ENCODE assay signal across 8 cellular contexts in the genomic region with DNA sequence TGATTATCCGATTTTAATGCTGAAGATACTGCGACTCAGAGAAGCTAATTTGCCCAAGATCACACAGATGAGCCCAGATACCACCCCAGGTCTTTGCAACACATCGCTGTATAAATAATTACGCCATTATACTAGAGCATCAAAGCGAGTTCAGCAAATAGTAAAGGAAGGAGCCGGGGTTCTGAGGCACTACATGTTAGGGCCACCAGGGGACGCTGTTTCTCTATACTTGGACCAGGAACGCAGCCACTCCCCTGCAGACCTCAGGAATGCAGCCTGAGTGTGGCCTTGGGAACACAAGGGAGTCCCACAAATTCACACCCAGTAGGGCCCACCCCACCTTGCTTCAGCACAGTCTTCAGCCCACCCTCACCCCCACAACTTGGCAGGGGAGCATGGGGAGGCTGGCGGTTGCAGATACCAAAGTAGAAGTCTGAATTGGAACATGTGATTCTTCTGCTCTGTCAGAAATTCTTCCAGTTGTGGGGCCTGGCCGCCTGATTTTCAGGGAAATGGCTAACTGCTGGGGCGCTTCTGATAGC. TPM values are rescaled to one million over a fixed set of nuclear protein-coding genes. Genes with fewer than 3 reads are reported as not detected.
DNase-seq lines count a peak whose midpoint lies in the region; ATAC-seq and TF ChIP-seq lines count a peak whose summit lies in the region.

No MANE protein-coding gene starts in this region.

- no peaks in the 10 kb centered on the region for H3K9me3 Mint-ChIP-seq in activated CD4-positive, alpha-beta T cell treated with anti-CD3 and anti-CD28 coated beads, Interleukin-2, amount 10 ng/mL, durations not matched to agents 24 days and 14 days

- peak overlapping the region; percentile 4 for H3K27ac Mint-ChIP-seq in activated CD4-positive, alpha-beta T cell treated with anti-CD3 and anti-CD28 coated beads, Interleukin-2, amount 10 ng/mL, durations not matched to agents 24 days and 14 days

- peak in 1 of 3 donors; percentile 94 for TF ChIP-seq CTCF in lower leg skin (IDR thresholded peaks at IDR 0.05)

- DNase-seq in EH (ENCODE audit: low read depth) (peak; percentile 91), NCI-H446 (lab: John Stamatoyannopoulos, UW) (peak; percentile 77 to 83), dedifferentiated amniotic fluid mesenchymal stem cell (ENCODE audit: extremely low spot score) (peak; percentile 74), lower leg skin (ENCODE audit: low spot score in 2 of 2) (peak; percentile 90 to 98)
- DNase-seq in activated CD4-positive, alpha-beta T cell treated with anti-CD3 and anti-CD28 coated beads, Interleukin-2, amount 10 ng/mL, durations not matched to agents 24 days and 14 days = peak; percentile 90
- peak; percentile 63 to 67 for DNase-seq in stimulated activated CD4-positive, alpha-beta T cell treated with anti-CD3 and anti-CD28 coated beads, Interleukin-4, amount 100 ng/mL, for 4 hours

- H3K4me3 Mint-ChIP-seq in activated CD4-positive, alpha-beta T cell treated with anti-CD3 and anti-CD28 coated beads, Interleukin-2, amount 10 ng/mL, durations not matched to agents 24 days and 14 days = peak overlapping the region; percentile 29

- intact Hi-C loops in activated CD4-positive, alpha-beta T cell treated with anti-CD3 and anti-CD28 coated beads, Interleukin-2, amount 10 ng/mL, durations not matched to agents 24 days and 14 days (cut with micrococcal nuclease) = loop anchor here (1.0 kb wide), 2 partner anchors 70 to 166 kb away; no protein-coding TSS in a partner anchor
- intact Hi-C loops in lower leg skin (cut with DNase I; ENCODE audit: low total_unique reads) = loop anchor here (2.0 to 5.0 kb wide), 2 partner anchors 70 to 164 kb away; no protein-coding TSS in a partner anchor

- peaks cover 70% of the 10 kb centered on the region for H3K27me3 Mint-ChIP-seq in activated CD4-positive, alpha-beta T cell treated with anti-CD3 and anti-CD28 coated beads, Interleukin-2, amount 10 ng/mL, durations not matched to agents 24 days and 14 days

- TF ChIP-seq POLR2A in lower leg skin (IDR thresholded peaks at IDR 0.05) = no peak

- ATAC-seq in HG02938 (IDR thresholded peaks at IDR 0.05; ENCODE audit: unreplicated experiment) (peak; percentile 74), HG03135 (IDR thresholded peaks at IDR 0.05; ENCODE audit: unreplicated experiment) (no peak)

- no peaks in the 10 kb centered on the region for H3K36me3 Mint-ChIP-seq in activated CD4-positive, alpha-beta T cell treated with anti-CD3 and anti-CD28 coated beads, Interleukin-2, amount 10 ng/mL, durations not matched to agents 24 days and 14 days (ENCODE audit: low read depth)

- H3K4me3 ChIP-seq in lower leg skin (ENCODE audit: low read depth, poor library complexity, severe bottlenecking) = no peak overlapping the region

- peaks cover 2% of the 10 kb centered on the region for H3K4me1 Mint-ChIP-seq in activated CD4-positive, alpha-beta T cell treated with anti-CD3 and anti-CD28 coated beads, Interleukin-2, amount 10 ng/mL, durations not matched to agents 24 days and 14 days

- WGBS in lower leg skin, 2 donors = 5% methylated on average over 11 of the region's 11 CpGs

RNA-seq across cellular contexts. Expression of a gene that starts 57.8 kb away (rescaled TPM):
- 17.2 and 19.9 TPM in 2 replicates for total RNA-seq in activated CD4-positive, alpha-beta T cell treated with anti-CD3 and anti-CD28 coated beads, Interleukin-2, amount 10 ng/mL, durations not matched to agents 24 days and 14 days
- 10 to 100 TPM; 44.8 to 66.7 (median 56.6) TPM for total RNA-seq in lower leg skin
